In the genomic region with DNA sequence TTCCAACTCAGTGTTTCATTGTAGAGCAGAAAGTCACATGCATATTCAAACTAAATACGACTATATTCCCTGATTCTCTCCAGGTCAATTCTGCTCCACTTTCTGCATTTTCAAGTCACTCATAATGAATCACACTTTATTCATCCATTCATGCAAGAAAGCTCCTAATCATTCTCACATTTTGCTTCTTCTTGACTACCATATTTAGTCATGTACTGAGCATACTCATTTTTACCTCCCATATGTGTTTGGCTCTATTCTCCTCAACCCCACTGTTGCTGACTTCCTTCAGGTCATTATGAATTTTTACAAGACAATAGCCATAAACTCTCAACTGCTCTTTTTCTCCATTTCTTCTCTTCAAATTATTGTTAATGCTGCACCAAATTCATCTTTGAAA, we compare ENCODE assay signal across 18 cellular contexts. TPM values are rescaled to one million over a fixed set of nuclear protein-coding genes. Genes with fewer than 3 reads are reported as not detected.
"Had no signal": no experiment of that assay in that cellular context is flagged by ENCODE, and none has a peak within 500 bp of the region (broad histone marks: within the 10 kb centered on the region; RNA-seq: fewer than 3 reads in every experiment).

No MANE protein-coding gene starts in this region.

- H3K4me1 ChIP-seq: adrenal gland, esophagus squamous epithelium, spleen had no signal

- H3K27ac ChIP-seq: adrenal gland, esophagus squamous epithelium, hepatocyte, neutrophil, spleen had no signal

- ATAC-seq: left colon; sciatic nerve; stimulated activated naive B cell treated with anti-CD40 and anti-IgM and Interleukin-4, amounts not matched to agents 10 μg/mL and 1 μg/mL and 100 μg/mL, for 72 hours had no signal

- H3K4me3 Mint-ChIP-seq: brain; naive B cell; stimulated activated naive B cell treated with anti-CD40 and anti-IgM and Interleukin-4, amounts not matched to agents 10 μg/mL and 1 μg/mL and 100 μg/mL, for 72 hours had no signal

- H3K4me1 Mint-ChIP-seq: naive B cell; stimulated activated naive B cell treated with anti-CD40 and anti-IgM and Interleukin-4, amounts not matched to agents 10 μg/mL and 1 μg/mL and 100 μg/mL, for 72 hours had no signal

- H3K36me3 Mint-ChIP-seq: brain; naive B cell; stimulated activated naive B cell treated with anti-CD40 and anti-IgM and Interleukin-4, amounts not matched to agents 10 μg/mL and 1 μg/mL and 100 μg/mL, for 72 hours had no signal

- H3K36me3 ChIP-seq: adrenal gland, esophagus squamous epithelium, neutrophil, spleen had no signal

- H3K27ac Mint-ChIP-seq: activated T-helper 2 cell treated with anti-CD3 and anti-CD28 coated beads, Interferon-gamma antibody, Interleukin-2, Interleukin-4, amounts not matched to agents 10 μg/mL and 5 μg/mL and 100 μg/mL, durations not matched to agents 14 hours and 24 hours and 36 hours; brain; naive B cell; stimulated activated naive B cell treated with anti-CD40 and anti-IgM and Interleukin-4, amounts not matched to agents 10 μg/mL and 1 μg/mL and 100 μg/mL, for 72 hours had no signal

- H3K79me2 ChIP-seq: hepatocyte had no signal

- H3K9me3 Mint-ChIP-seq: activated T-helper 2 cell treated with anti-CD3 and anti-CD28 coated beads, Interferon-gamma antibody, Interleukin-2, Interleukin-4, amounts not matched to agents 10 μg/mL and 5 μg/mL and 100 μg/mL, durations not matched to agents 14 hours and 24 hours and 36 hours; brain had no signal

- H3K4me3 ChIP-seq: adrenal gland, esophagus squamous epithelium, hepatocyte, lung, spleen had no signal

- H3K27me3 ChIP-seq: adrenal gland, esophagus squamous epithelium, hepatocyte, neutrophil, spleen had no signal

- H3K9me3 ChIP-seq: esophagus squamous epithelium, neutrophil, spleen had no signal

- H2AFZ ChIP-seq: hepatocyte had no signal

- DNase-seq: activated CD4-positive, alpha-beta T cell treated with anti-CD3 and anti-CD28 coated beads, Interleukin-2, amount 50 U/mL, for 1 hour; activated naive CD4-positive, alpha-beta T cell treated with anti-CD3 and anti-CD28 coated beads, Interleukin-2, amount 50 U/mL, for 16 hours; adrenal gland; esophagus squamous epithelium; left colon; naive B cell; spleen; stimulated activated CD4-positive, alpha-beta T cell treated with anti-CD3 and anti-CD28 coated beads, Interleukin-1b, Interleukin-23, amount 100 ng/mL, for 48 hours; stimulated activated naive B cell treated with anti-CD40 and anti-IgM and Interleukin-4, amounts not matched to agents 10 μg/mL and 1 μg/mL and 100 μg/mL, for 72 hours; substantia nigra; trophoblast cell had no signal

- H3K27me3 Mint-ChIP-seq: brain; naive B cell; stimulated activated naive B cell treated with anti-CD40 and anti-IgM and Interleukin-4, amounts not matched to agents 10 μg/mL and 1 μg/mL and 100 μg/mL, for 72 hours had no signal

- H3K4me2 ChIP-seq: hepatocyte had no signal

RNA-seq across cellular contexts. Expression of a gene that starts 43.3 kb away (rescaled TPM):
- total RNA-seq: activated T-helper 2 cell treated with anti-CD3 and anti-CD28 coated beads, Interferon-gamma antibody, Interleukin-2, Interleukin-4, amounts not matched to agents 10 μg/mL and 5 μg/mL and 100 μg/mL, durations not matched to agents 14 hours and 24 hours and 36 hours; sciatic nerve; spleen; T-helper 2 cell treated with Interferon-gamma antibody and Interleukin-4, amounts not matched to agents 100 ng/mL and 5 ng/mL, for 36 hours had no signal
- polyA plus RNA-seq: spleen had no signal
